ENCODE assay signal across 13 cellular contexts in genomic region chr14:61780125-61780524, GRCh38. TPM values are rescaled to one million over a fixed set of nuclear protein-coding genes. Genes with fewer than 3 reads are reported as not detected.
DNase-seq lines count a peak whose midpoint lies in the region; ATAC-seq lines count a peak whose summit lies in the region.
"Had no signal": no experiment of that assay in that cellular context is flagged by ENCODE, and none has a peak within 500 bp of the region (broad histone marks: within the 10 kb centered on the region; RNA-seq: fewer than 3 reads in every experiment).

No MANE protein-coding gene starts in this region.

- CTCF ChIA-PET in T-cell (lab: Charles Lee), result no interaction called here

- POLR2A ChIA-PET in T-cell (lab: Charles Lee), result interaction anchor here (0.5 to 1.3 kb wide), 4 partner anchors 9 to 498 kb away, joined by 3 to 8 read pairs (median 3); partner anchors contain the start of gene SNAPC1 (in 1 of the 2)

- no peaks in the 10 kb centered on the region for H3K27me3 Mint-ChIP-seq in T-cell

- H3K4me1 Mint-ChIP-seq in T-cell, result peaks cover 28 to 46% (median 36%) of the 10 kb centered on the region in 3 donors
- H3K4me1 Mint-ChIP-seq: neural crest cell had no signal

- intact Hi-C loops in Right ventricle myocardium inferior (cut with DNase I), result no loop called here

- ATAC-seq in HG02623 (IDR thresholded peaks at IDR 0.05; ENCODE audit: unreplicated experiment) (peak; percentile 58), T-cell (replicated peaks in 1 of 4) (peak; percentile 87 to 97 (median 94)), Right ventricle myocardium inferior (no peak)

- H3K4me3 Mint-ChIP-seq in T-cell, result peak overlapping the region in 2 of 3 donors; percentile 28 to 75
- H3K4me3 Mint-ChIP-seq: neural crest cell had no signal

- DNase-seq in stimulated activated CD4-positive, alpha-beta T cell treated with anti-CD3 and anti-CD28 coated beads, Interleukin-4, amount 100 ng/mL, for 24 hours, result peak; percentile 9
- DNase-seq in stimulated activated CD4-positive, alpha-beta T cell treated with anti-CD3 and anti-CD28 coated beads, Interleukin-2, amount 100 ng/mL, for 48 hours, result no peak
- peak in 8 of 34 experiments; percentile 2 to 33 (median 4) for DNase-seq in T-cell
- no peak for DNase-seq in retina
- no peak for DNase-seq in Right ventricle myocardium inferior (ENCODE audit: missing footprints)
- DNase-seq in NCI-H2196 treated with DMSO at 0.1 percent for 48 hours (lab: John Stamatoyannopoulos, UW; ENCODE audit: unreplicated experiment), result no peak
- DNase-seq in H4 (ENCODE audit: low spot score), result no peak
- DNase-seq: AML-193, NCI-H1436 treated with DMSO at 0.1 percent for 48 hours, NCI-H774, SJCRH30 had no signal

- H3K27ac Mint-ChIP-seq in T-cell, result peak overlapping the region; percentile 95 to 97

- H3K9me3 Mint-ChIP-seq in T-cell, result no peaks in the 10 kb centered on the region
- H3K9me3 Mint-ChIP-seq: neural crest cell had no signal

- H3K36me3 Mint-ChIP-seq in T-cell, result peaks cover 57% of the 10 kb centered on the region

RNA-seq across cellular contexts. Expression of gene SNAPC1, which starts 17.9 kb away (rescaled TPM):
- total RNA-seq in T-cell, result 1 to 10 TPM; 2.8 to 6.4 (median 4.0) TPM
- total RNA-seq in Right ventricle myocardium inferior, result 11.8 TPM
- 9.4 and 11.9 TPM in 2 replicates for total RNA-seq in H4 (2014; rRNA removed; shearing (Covaris generic))

RNA-seq across cellular contexts. Expression of gene SYT16, which starts 32.4 kb away (rescaled TPM):
- total RNA-seq in T-cell, result under 1 TPM in 2 of 5 donors, not detected in 3; 0.16 to 0.20 TPM
- total RNA-seq in Right ventricle myocardium inferior, result not detected
- total RNA-seq in H4 (2014; rRNA removed; shearing (Covaris generic)), result 0.14 TPM in 1 of 2 replicates, not detected in the other
- total RNA-seq: SJCRH30 had no signal
